ENCODE assay signal across 18 cellular contexts in the genomic region with DNA sequence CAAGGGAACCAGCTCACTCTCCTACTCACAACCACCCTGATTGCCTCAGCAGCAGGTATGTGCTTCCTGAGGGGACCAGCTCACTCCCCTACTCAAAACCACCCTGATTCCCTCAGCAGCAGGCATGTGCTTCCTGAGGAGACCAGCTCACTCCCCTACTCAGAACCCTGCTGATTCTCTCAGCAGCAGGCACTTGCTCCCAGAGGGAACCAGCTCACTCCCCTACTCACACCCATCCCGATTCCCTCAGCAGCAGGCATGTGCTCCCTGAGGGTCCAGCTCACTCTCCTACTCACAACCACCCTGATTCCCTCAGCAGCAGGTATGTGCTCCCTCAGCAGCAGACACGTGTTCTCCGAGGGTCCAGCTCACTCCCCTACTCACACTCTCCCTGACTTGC.
"Had no signal": no experiment of that assay in that cellular context is flagged by ENCODE, and none has a peak within 500 bp of the region (broad histone marks: within the 10 kb centered on the region; RNA-seq: fewer than 3 reads in every experiment).

No MANE protein-coding gene starts in this region.

- ATAC-seq: activated CD4-positive, alpha-beta T cell treated with anti-CD3 and anti-CD28 coated beads for 36 hours; natural killer cell had no signal

- H3K9me3 Mint-ChIP-seq: activated naive CD4-positive, alpha-beta T cell treated with anti-CD3 and anti-CD28 coated beads, Interleukin-2, amount 50 U/mL, for 24 hours; natural killer cell had no signal

- H3K4me1 Mint-ChIP-seq: activated CD4-positive, alpha-beta T cell treated with anti-CD3 and anti-CD28 coated beads for 36 hours; activated naive CD4-positive, alpha-beta T cell treated with anti-CD3 and anti-CD28 coated beads, Interleukin-2, amount 50 U/mL, for 24 hours had no signal

- H3K4me3 Mint-ChIP-seq: activated CD4-positive, alpha-beta T cell treated with anti-CD3 and anti-CD28 coated beads for 36 hours; activated naive CD4-positive, alpha-beta T cell treated with anti-CD3 and anti-CD28 coated beads, Interleukin-2, amount 50 U/mL, for 24 hours; natural killer cell had no signal

- H3K9me3 ChIP-seq: colonic mucosa, esophagus muscularis mucosa, heart right ventricle, left ventricle myocardium inferior, neutrophil, pancreas, sigmoid colon, thyroid gland had no signal

- H3K27ac Mint-ChIP-seq: activated CD4-positive, alpha-beta T cell treated with anti-CD3 and anti-CD28 coated beads for 36 hours; activated naive CD4-positive, alpha-beta T cell treated with anti-CD3 and anti-CD28 coated beads, Interleukin-2, amount 50 U/mL, for 24 hours; natural killer cell had no signal

- H3K27me3 Mint-ChIP-seq: activated CD4-positive, alpha-beta T cell treated with anti-CD3 and anti-CD28 coated beads for 36 hours; activated naive CD4-positive, alpha-beta T cell treated with anti-CD3 and anti-CD28 coated beads, Interleukin-2, amount 50 U/mL, for 24 hours had no signal

- DNase-seq: activated CD4-positive, alpha-beta T cell treated with anti-CD3 and anti-CD28 coated beads for 36 hours; activated CD4-positive, alpha-beta T cell treated with anti-CD3 and anti-CD28 coated beads, Interleukin-2, amount 50 U/mL, for 48 hours; amniotic stem cell; colonic mucosa; heart right ventricle; kidney glomerular epithelial cell; left ventricle myocardium inferior; mesenchymal stem cell; natural killer cell; sigmoid colon; stimulated activated CD4-positive, alpha-beta T cell treated with anti-CD3 and anti-CD28 coated beads, Interleukin-4, amount 100 ng/mL, for 4 hours; stimulated activated naive CD4-positive, alpha-beta T cell treated with Interleukin-2 at 50 U/mL for 16 hours; thyroid gland; WERI-Rb-1 had no signal
